In genomic region chr7:20449146-20449648, GRCh38 we compare ENCODE assay signal across 31 cellular contexts.
"Had no signal": no experiment of that assay in that cellular context is flagged by ENCODE, and none has a peak within 500 bp of the region (broad histone marks: within the 10 kb centered on the region; RNA-seq: fewer than 3 reads in every experiment).

No MANE protein-coding gene starts in this region.

- H3K4me1 Mint-ChIP-seq: activated naive CD4-positive, alpha-beta T cell treated with anti-CD3 and anti-CD28 coated beads, Interleukin-2, amount 50 U/mL, for 24 hours; nephron progenitor cell; stimulated activated effector memory CD8-positive, alpha-beta T cell treated with anti-CD3 and anti-CD28 coated beads, Interleukin-12 subunit alpha, Interleukin-12 subunit beta, amount 100 ng/mL, for 72 hours; stimulated activated naive CD8-positive, alpha-beta T cell treated with anti-CD3 and anti-CD28 coated beads, Interleukin-15, amount 100 ng/mL, for 72 hours had no signal

- H3K9me3 Mint-ChIP-seq: activated naive CD4-positive, alpha-beta T cell treated with anti-CD3 and anti-CD28 coated beads, Interleukin-2, amount 50 U/mL, for 24 hours; activated T-helper 1 cell treated with anti-CD3 and anti-CD28 coated beads, Interleukin-12 subunit alpha, Interleukin-12 subunit beta, Interleukin-2, Interleukin-4 antibody, amounts not matched to agents 30 ng/mL and 10 ng/mL and 1 ng/mL, durations not matched to agents 14 hours and 24 hours and 36 hours; stimulated activated naive CD8-positive, alpha-beta T cell treated with anti-CD3 and anti-CD28 coated beads, Interleukin-15, amount 100 ng/mL, for 72 hours; T-helper 2 cell treated with Interferon-gamma antibody and Interleukin-4, amounts not matched to agents 5 μg/mL and 100 μg/mL, for 36 hours had no signal

- H3K27me3 Mint-ChIP-seq: activated naive CD4-positive, alpha-beta T cell treated with anti-CD3 and anti-CD28 coated beads, Interleukin-2, amount 50 U/mL, for 24 hours; stimulated activated naive CD8-positive, alpha-beta T cell treated with anti-CD3 and anti-CD28 coated beads, Interleukin-15, amount 100 ng/mL, for 72 hours had no signal

- H3K4me3 Mint-ChIP-seq: activated CD8-positive, alpha-beta T cell treated with anti-CD3 and anti-CD28 coated beads, Interleukin-2, amount 10 ng/mL, durations not matched to agents 7 days and 5 days; activated naive CD4-positive, alpha-beta T cell treated with anti-CD3 and anti-CD28 coated beads, Interleukin-2, amount 50 U/mL, for 24 hours; activated T-helper 1 cell treated with anti-CD3 and anti-CD28 coated beads, Interleukin-12 subunit alpha, Interleukin-12 subunit beta, Interleukin-2, Interleukin-4 antibody, amounts not matched to agents 30 ng/mL and 10 ng/mL and 1 ng/mL, durations not matched to agents 14 hours and 24 hours and 36 hours; nephron progenitor cell; stimulated activated effector memory CD8-positive, alpha-beta T cell treated with anti-CD3 and anti-CD28 coated beads, Interleukin-12 subunit alpha, Interleukin-12 subunit beta, amount 100 ng/mL, for 72 hours; stimulated activated naive CD8-positive, alpha-beta T cell treated with anti-CD3 and anti-CD28 coated beads, Interleukin-15, amount 100 ng/mL, for 72 hours; T-helper 2 cell treated with Interferon-gamma antibody and Interleukin-4, amounts not matched to agents 5 μg/mL and 100 μg/mL, for 36 hours had no signal

- H3K36me3 ChIP-seq: brain microvascular endothelial cell, esophagus muscularis mucosa, gastroesophageal sphincter, heart left ventricle, right lobe of liver, suprapubic skin, transverse colon, WERI-Rb-1 had no signal

- H3K27me3 ChIP-seq: brain microvascular endothelial cell, esophagus muscularis mucosa, gastroesophageal sphincter, heart left ventricle, right lobe of liver, suprapubic skin, transverse colon had no signal

- H3K4me1 ChIP-seq: gastroesophageal sphincter, heart left ventricle, right lobe of liver, suprapubic skin, transverse colon had no signal

- H3K27ac ChIP-seq: brain microvascular endothelial cell, esophagus muscularis mucosa, gastroesophageal sphincter, heart left ventricle, right lobe of liver, skin epidermis, suprapubic skin, transverse colon, WERI-Rb-1 had no signal

- H3K4me3 ChIP-seq: esophagus muscularis mucosa, gastroesophageal sphincter, heart left ventricle, mucosa of descending colon, right lobe of liver, skin epidermis, suprapubic skin, transverse colon had no signal

- DNase-seq: activated CD4-positive, alpha-beta T cell treated with anti-CD3 and anti-CD28 coated beads, Interleukin-2, amount 50 U/mL, for 1 hour; activated CD4-positive, CD25-positive, alpha-beta regulatory T cell treated with anti-CD3 and anti-CD28 coated beads, Interleukin-2, amount 50 U/mL, for 72 hours; activated CD8-positive, alpha-beta T cell treated with anti-CD3 and anti-CD28 coated beads, Interleukin-2, amount 10 ng/mL, durations not matched to agents 7 days and 5 days; activated gamma-delta T cell; aorta; brain microvascular endothelial cell; central memory CD4-positive, alpha-beta T cell; effector memory CD4-positive, alpha-beta T cell; heart left ventricle; islet precursor cell; left cardiac atrium; mesenchymal stem cell; mucosa of descending colon; nephron progenitor cell; nucleus accumbens; posterior cingulate gyrus; right lobe of liver; stimulated activated CD4-positive, alpha-beta T cell treated with anti-CD3 and anti-CD28 coated beads, Interleukin-1b, Interleukin-23, amount 100 ng/mL, for 48 hours; stimulated activated naive CD8-positive, alpha-beta T cell treated with anti-CD3 and anti-CD28 coated beads, Interleukin-15, amount 100 ng/mL, for 72 hours; transverse colon; WERI-Rb-1 had no signal

- H3K9me3 ChIP-seq: right lobe of liver, suprapubic skin, transverse colon had no signal

- ATAC-seq: activated CD8-positive, alpha-beta T cell treated with anti-CD3 and anti-CD28 coated beads, Interleukin-2, amount 10 ng/mL, durations not matched to agents 7 days and 5 days; gastroesophageal sphincter; heart left ventricle; left cardiac atrium; mucosa of descending colon; right lobe of liver; stimulated activated effector memory CD8-positive, alpha-beta T cell treated with anti-CD3 and anti-CD28 coated beads, Interleukin-12 subunit alpha, Interleukin-12 subunit beta, amount 100 ng/mL, for 72 hours; stimulated activated naive CD8-positive, alpha-beta T cell treated with anti-CD3 and anti-CD28 coated beads, Interleukin-15, amount 100 ng/mL, for 72 hours had no signal

- H3K36me3 Mint-ChIP-seq: activated naive CD4-positive, alpha-beta T cell treated with anti-CD3 and anti-CD28 coated beads, Interleukin-2, amount 50 U/mL, for 24 hours; stimulated activated effector memory CD8-positive, alpha-beta T cell treated with anti-CD3 and anti-CD28 coated beads, Interleukin-12 subunit alpha, Interleukin-12 subunit beta, amount 100 ng/mL, for 72 hours had no signal

- H3K27ac Mint-ChIP-seq: activated CD8-positive, alpha-beta T cell treated with anti-CD3 and anti-CD28 coated beads, Interleukin-2, amount 10 ng/mL, durations not matched to agents 7 days and 5 days; activated naive CD4-positive, alpha-beta T cell treated with anti-CD3 and anti-CD28 coated beads, Interleukin-2, amount 50 U/mL, for 24 hours; activated T-helper 1 cell treated with anti-CD3 and anti-CD28 coated beads, Interleukin-12 subunit alpha, Interleukin-12 subunit beta, Interleukin-2, Interleukin-4 antibody, amounts not matched to agents 30 ng/mL and 10 ng/mL and 1 ng/mL, durations not matched to agents 14 hours and 24 hours and 36 hours; nephron progenitor cell; stimulated activated effector memory CD8-positive, alpha-beta T cell treated with anti-CD3 and anti-CD28 coated beads, Interleukin-12 subunit alpha, Interleukin-12 subunit beta, amount 100 ng/mL, for 72 hours; stimulated activated naive CD8-positive, alpha-beta T cell treated with anti-CD3 and anti-CD28 coated beads, Interleukin-15, amount 100 ng/mL, for 72 hours; T-helper 2 cell treated with Interferon-gamma antibody and Interleukin-4, amounts not matched to agents 5 μg/mL and 100 μg/mL, for 36 hours had no signal

- FAIRE-seq: TTC549, urothelium cell line had no signal
